In the genomic region with DNA sequence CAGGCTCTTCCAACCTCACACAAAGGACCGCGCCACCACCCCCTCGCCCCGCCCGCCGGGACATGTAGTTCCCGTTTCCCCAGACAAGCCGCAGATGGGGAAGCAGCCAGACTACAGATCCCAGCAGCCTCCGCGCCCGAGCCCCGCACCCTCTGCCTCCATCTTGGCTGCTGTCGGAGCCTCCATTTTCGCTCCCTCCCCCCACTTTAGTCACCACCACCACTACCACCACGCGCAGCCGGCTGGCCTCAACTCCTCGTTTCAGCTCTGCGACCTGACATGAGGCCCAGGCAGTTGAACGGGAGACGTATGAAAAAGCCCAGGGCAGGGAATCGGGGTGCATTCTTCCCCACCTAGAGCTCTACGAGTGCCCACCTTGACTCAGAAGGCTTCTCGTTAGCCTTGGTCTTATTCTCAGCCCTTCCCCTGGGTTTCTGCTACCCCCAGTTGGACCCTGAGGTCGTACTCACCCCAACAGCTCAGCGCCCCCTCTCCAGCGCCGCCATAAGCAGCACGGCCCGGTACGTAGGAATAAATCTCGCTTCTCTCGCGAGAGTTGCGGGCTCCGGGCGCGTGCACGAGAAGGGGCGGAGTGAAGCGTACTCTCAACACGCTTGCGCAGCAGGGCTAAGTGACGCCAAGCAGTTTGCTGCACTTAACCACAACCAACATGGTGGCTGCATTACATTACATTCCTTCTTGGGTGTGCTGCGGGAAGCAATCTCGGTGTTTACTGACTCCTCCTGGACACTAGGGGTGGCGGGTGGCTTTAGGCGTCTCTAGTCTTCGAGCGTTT, we compare ENCODE assay signal across 1 cellular context.
TF ChIP-seq lines count a peak whose summit lies in the region.

TSS of gene CSDE1 (minus strand) at position 530 of the 796 bp plus-strand sequence. CDS start 18,094 bp downstream, outside the sequence.

TF ChIP-seq in HEK293, 187 proteins besides CTCF, POLR2A, EP300 and RAD21 (continued from another document and continues in another):
- TF ChIP-seq, protein P1, sequence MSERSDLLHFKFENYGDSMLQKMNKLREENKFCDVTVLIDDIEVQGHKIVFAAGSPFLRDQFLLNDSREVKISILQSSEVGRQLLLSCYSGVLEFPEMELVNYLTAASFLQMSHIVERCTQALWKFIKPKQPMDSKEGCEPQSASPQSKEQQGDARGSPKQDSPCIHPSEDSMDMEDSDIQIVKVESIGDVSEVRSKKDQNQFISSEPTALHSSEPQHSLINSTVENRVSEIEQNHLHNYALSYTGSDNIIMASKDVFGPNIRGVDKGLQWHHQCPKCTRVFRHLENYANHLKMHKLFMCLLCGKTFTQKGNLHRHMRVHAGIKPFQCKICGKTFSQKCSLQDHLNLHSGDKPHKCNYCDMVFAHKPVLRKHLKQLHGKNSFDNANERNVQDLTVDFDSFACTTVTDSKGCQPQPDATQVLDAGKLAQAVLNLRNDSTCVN (tag by site-specific recombination; optimal IDR thresholded peaks at IDR 0.05): peak; percentile 91
- no peak for TF ChIP-seq ZNF221 (tag by site-specific recombination; IDR thresholded peaks at IDR 0.05; ENCODE audit: borderline replicate concordance)
- TF ChIP-seq, protein P2, sequence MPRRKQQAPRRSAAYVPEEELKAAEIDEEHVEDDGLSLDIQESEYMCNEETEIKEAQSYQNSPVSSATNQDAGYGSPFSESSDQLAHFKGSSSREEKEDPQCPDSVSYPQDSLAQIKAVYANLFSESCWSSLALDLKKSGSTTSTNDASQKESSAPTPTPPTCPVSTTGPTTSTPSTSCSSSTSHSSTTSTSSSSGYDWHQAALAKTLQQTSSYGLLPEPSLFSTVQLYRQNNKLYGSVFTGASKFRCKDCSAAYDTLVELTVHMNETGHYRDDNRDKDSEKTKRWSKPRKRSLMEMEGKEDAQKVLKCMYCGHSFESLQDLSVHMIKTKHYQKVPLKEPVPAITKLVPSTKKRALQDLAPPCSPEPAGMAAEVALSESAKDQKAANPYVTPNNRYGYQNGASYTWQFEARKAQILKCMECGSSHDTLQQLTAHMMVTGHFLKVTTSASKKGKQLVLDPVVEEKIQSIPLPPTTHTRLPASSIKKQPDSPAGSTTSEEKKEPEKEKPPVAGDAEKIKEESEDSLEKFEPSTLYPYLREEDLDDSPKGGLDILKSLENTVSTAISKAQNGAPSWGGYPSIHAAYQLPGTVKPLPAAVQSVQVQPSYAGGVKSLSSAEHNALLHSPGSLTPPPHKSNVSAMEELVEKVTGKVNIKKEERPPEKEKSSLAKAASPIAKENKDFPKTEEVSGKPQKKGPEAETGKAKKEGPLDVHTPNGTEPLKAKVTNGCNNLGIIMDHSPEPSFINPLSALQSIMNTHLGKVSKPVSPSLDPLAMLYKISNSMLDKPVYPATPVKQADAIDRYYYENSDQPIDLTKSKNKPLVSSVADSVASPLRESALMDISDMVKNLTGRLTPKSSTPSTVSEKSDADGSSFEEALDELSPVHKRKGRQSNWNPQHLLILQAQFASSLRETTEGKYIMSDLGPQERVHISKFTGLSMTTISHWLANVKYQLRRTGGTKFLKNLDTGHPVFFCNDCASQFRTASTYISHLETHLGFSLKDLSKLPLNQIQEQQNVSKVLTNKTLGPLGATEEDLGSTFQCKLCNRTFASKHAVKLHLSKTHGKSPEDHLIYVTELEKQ (tag by site-specific recombination; IDR thresholded peaks at IDR 0.05; ENCODE audit: borderline replicate concordance): no peak
- peak; percentile 98 for TF ChIP-seq ZNF76 (tag by site-specific recombination; IDR thresholded peaks at IDR 0.05; ENCODE audit: borderline replicate concordance, low read depth)
- no peak for TF ChIP-seq ZNF571 (tag by site-specific recombination; IDR thresholded peaks at IDR 0.05)
- TF ChIP-seq PBX3 (CRISPR knock-in tag; IDR thresholded peaks at IDR 0.05): 0 out of 2 replicates have a peak, but pooled peaks have one; percentile 25
- TF ChIP-seq ZNF426 (tag by site-specific recombination; IDR thresholded peaks at IDR 0.05): 0 out of 2 replicates have a peak, but pooled peaks have one; percentile 6
- TF ChIP-seq KLF10 (tag by site-specific recombination; IDR thresholded peaks at IDR 0.05): 0 out of 2 replicates have a peak, but pooled peaks have one; percentile 7
- TF ChIP-seq, protein P3, sequence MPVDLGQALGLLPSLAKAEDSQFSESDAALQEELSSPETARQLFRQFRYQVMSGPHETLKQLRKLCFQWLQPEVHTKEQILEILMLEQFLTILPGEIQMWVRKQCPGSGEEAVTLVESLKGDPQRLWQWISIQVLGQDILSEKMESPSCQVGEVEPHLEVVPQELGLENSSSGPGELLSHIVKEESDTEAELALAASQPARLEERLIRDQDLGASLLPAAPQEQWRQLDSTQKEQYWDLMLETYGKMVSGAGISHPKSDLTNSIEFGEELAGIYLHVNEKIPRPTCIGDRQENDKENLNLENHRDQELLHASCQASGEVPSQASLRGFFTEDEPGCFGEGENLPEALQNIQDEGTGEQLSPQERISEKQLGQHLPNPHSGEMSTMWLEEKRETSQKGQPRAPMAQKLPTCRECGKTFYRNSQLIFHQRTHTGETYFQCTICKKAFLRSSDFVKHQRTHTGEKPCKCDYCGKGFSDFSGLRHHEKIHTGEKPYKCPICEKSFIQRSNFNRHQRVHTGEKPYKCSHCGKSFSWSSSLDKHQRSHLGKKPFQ (tag by site-specific recombination; IDR thresholded peaks at IDR 0.05): 0 out of 2 replicates have a peak, but pooled peaks have one; percentile 17
- no peak for TF ChIP-seq ZNF292 (tag by site-specific recombination; IDR thresholded peaks at IDR 0.05; ENCODE audit: borderline replicate concordance, low read depth)
- TF ChIP-seq ZNF391 (tag by site-specific recombination; IDR thresholded peaks at IDR 0.05; ENCODE audit: borderline replicate concordance, low read depth): peak; percentile 27; the same call in 1 of the 2 replicates
- no peak for TF ChIP-seq RBAK (tag by site-specific recombination; IDR thresholded peaks at IDR 0.05)
- TF ChIP-seq INSM2 (tag by site-specific recombination; IDR thresholded peaks at IDR 0.05): peak; percentile 82; the same call in 1 of the 2 replicates
- TF ChIP-seq ZNF610 (tag by site-specific recombination; IDR thresholded peaks at IDR 0.05; ENCODE audit: borderline replicate concordance): peak; percentile 72; the same call in 1 of the 2 replicates
- 0 out of 2 replicates have a peak, but pooled peaks have one; percentile 14 for TF ChIP-seq GLIS1 (tag by site-specific recombination; IDR thresholded peaks at IDR 0.05)
- no peak for TF ChIP-seq ZNF449 (tag by site-specific recombination; IDR thresholded peaks at IDR 0.05)
- peak; percentile 52 for TF ChIP-seq SP2 (tag by site-specific recombination; IDR thresholded peaks at IDR 0.05)
- TF ChIP-seq, protein P4, sequence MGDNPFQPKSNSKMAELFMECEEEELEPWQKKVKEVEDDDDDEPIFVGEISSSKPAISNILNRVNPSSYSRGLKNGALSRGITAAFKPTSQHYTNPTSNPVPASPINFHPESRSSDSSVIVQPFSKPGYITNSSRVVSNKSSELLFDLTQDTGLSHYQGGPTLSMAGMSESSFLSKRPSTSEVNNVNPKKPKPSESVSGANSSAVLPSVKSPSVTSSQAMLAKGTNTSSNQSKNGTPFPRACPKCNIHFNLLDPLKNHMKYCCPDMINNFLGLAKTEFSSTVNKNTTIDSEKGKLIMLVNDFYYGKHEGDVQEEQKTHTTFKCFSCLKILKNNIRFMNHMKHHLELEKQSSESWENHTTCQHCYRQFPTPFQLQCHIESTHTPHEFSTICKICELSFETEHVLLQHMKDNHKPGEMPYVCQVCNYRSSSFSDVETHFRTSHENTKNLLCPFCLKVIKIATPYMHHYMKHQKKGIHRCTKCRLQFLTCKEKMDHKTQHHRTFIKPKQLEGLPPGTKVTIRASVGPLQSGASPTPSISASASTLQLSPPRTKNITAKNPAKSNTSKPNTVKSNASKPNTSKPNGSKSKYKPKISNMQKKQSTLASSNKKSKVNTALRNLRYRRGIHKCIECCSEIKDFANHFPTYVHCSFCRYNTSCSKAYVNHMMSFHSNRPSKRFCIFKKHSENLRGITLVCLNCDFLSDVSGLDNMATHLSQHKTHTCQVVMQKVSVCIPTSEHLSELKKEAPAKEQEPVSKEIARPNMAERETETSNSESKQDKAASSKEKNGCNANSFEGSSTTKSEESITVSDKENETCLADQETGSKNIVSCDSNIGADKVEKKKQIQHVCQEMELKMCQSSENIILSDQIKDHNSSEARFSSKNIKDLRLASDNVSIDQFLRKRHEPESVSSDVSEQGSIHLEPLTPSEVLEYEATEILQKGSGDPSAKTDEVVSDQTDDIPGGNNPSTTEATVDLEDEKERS (tag by site-specific recombination; IDR thresholded peaks at IDR 0.05): peak; percentile 46; the same call in 1 of the 2 replicates
- peak; percentile 99 for TF ChIP-seq ZNF341 (tag by site-specific recombination; IDR thresholded peaks at IDR 0.05; ENCODE audit: low read depth)
- TF ChIP-seq MYNN (tag by site-specific recombination; IDR thresholded peaks at IDR 0.05; ENCODE audit: borderline replicate concordance): no peak
- TF ChIP-seq ZNF544 (tag by site-specific recombination; IDR thresholded peaks at IDR 0.05): no peak
- TF ChIP-seq ZNF394 (tag by site-specific recombination; IDR thresholded peaks at IDR 0.05; ENCODE audit: borderline replicate concordance): peak; percentile 69; the same call in 1 of the 2 replicates
- TF ChIP-seq KLF1 (tag by site-specific recombination; IDR thresholded peaks at IDR 0.05): peak; percentile 51; the same call in 1 of the 2 replicates
- 0 out of 2 replicates have a peak, but pooled peaks have one; percentile 7 for TF ChIP-seq ZNF433 (tag by site-specific recombination; IDR thresholded peaks at IDR 0.05; ENCODE audit: low read depth)
- 0 out of 2 replicates have a peak, but pooled peaks have one; percentile 32 for TF ChIP-seq ZNF558 (tag by site-specific recombination; IDR thresholded peaks at IDR 0.05)
- peak; percentile 67; the same call in 1 of the 2 replicates for TF ChIP-seq ZNF692 (tag by site-specific recombination; IDR thresholded peaks at IDR 0.05)
